ENCODE assay signal across 8 cellular contexts in genomic region chr22:26360169-26360885, GRCh38.
DNase-seq lines count a peak whose midpoint lies in the region; ATAC-seq, FAIRE-seq and TF ChIP-seq lines count a peak whose summit lies in the region.

No MANE protein-coding gene starts in this region.

- ATAC-seq in left colon: peak; percentile 63
- no peak for ATAC-seq in HG02852 (IDR thresholded peaks at IDR 0.05; ENCODE audit: unreplicated experiment)

- intact Hi-C loops in left colon (cut with DNase I, micrococcal nuclease): no loop called here

- no peak for TF ChIP-seq POLR2A in H54 (IDR thresholded peaks at IDR 0.05; ENCODE audit: low read depth, low read length)

- FAIRE-seq in H54 (lab: Jason Lieb, UNC): no peak

- DNase-seq in AG08395 (ENCODE audit: low spot score) (peak; percentile 74), H54 (ENCODE audit: insufficient read length, low spot score) (peak; percentile 15), NCI-H460 (ENCODE audit: extremely low read depth, low read depth) (peak; percentile 69), dedifferentiated amniotic fluid mesenchymal stem cell (ENCODE audit: extremely low spot score) (peak; percentile 71), left colon (peak; percentile 28 to 71)
- peak; percentile 77 for DNase-seq in activated CD4-positive, alpha-beta T cell treated with anti-CD3 and anti-CD28 coated beads for 48 hours
- peak; percentile 46 for DNase-seq in stimulated activated CD4-positive, alpha-beta T cell treated with anti-CD3 and anti-CD28 coated beads, Interleukin-2, amount 100 ng/mL, for 4 hours (ENCODE audit: low read depth)

Comparison
In these comparisons a context has a peak if more than half of its experiments do, and no peak if none do; other contexts are left out.
1. DNase-seq: peak in every context shown above with its lines; median percentile 77 in activated CD4-positive, alpha-beta T cell treated with anti-CD3 and anti-CD28 coated beads for 48 hours; 74 in AG08395; 71 in dedifferentiated amniotic fluid mesenchymal stem cell; 69 in NCI-H460; 50 in left colon; 46 in stimulated activated CD4-positive, alpha-beta T cell treated with anti-CD3 and anti-CD28 coated beads, Interleukin-2, amount 100 ng/mL, for 4 hours; 15 in H54.